In genomic region chr22:18618998-18619397, GRCh38 we compare ENCODE assay signal across 4 cellular contexts. TPM values are rescaled to one million over a fixed set of nuclear protein-coding genes. Genes with fewer than 3 reads are reported as not detected.
DNase-seq lines count a peak whose midpoint lies in the region; ATAC-seq, FAIRE-seq and TF ChIP-seq lines count a peak whose summit lies in the region.
"Not testable (repeated sequence)": the region's sequence is repeated elsewhere in the genome, so short reads cannot be mapped to it uniquely, and the experiment has no call there.

No MANE protein-coding gene starts in this region.

- H2AFZ ChIP-seq in IMR-90 (replicated peaks; ENCODE audit: low read length, poor library complexity); K562 (ENCODE audit: low read depth, low read length); HepG2 (ENCODE audit: low read length): not testable (repeated sequence)

- H2BK15ac ChIP-seq in IMR-90 (ENCODE audit: low read depth, low read length) = not testable (repeated sequence)

- not testable (repeated sequence) for H3K36me3 ChIP-seq in IMR-90 (ENCODE audit: control insufficient read depth, insufficient read depth, low read length); K562 (ENCODE audit: control insufficient read depth, insufficient read depth, low read length); HepG2 (replicated peaks in 1 of 2; ENCODE audit: control insufficient read depth in 1 of 2, insufficient read depth in 2 of 2, low read length in 2 of 2)

- dilution Hi-C loops in IMR-90 (cut with HindIII; ENCODE audit: low sequenced_read_pairs, unreplicated experiment) = not testable (repeated sequence)

- not testable (repeated sequence) for H3K18ac ChIP-seq in IMR-90 (ENCODE audit: low read depth, low read length)

- WGBS in IMR-90 (ENCODE audit: extremely low coverage in 2 of 2, insufficient read length in 1 of 2), 2 experiments = no CpG with 5 or more reads among the region's 4 CpGs
- WGBS in K562 (ENCODE audit: insufficient coverage, low coverage, missing lambda C conversion rate) = no CpG with 5 or more reads among the region's 4 CpGs
- WGBS in HepG2 (ENCODE audit: low lambda C conversion rate) = no CpG with 5 or more reads among the region's 4 CpGs

- H4K8ac ChIP-seq in IMR-90 (ENCODE audit: low read depth in 2 of 2, low read length in 2 of 2) = not testable (repeated sequence)

- not testable (repeated sequence) for H4K91ac ChIP-seq in IMR-90 (ENCODE audit: insufficient read depth, low read depth, low read length)

- not testable (repeated sequence) for H3K56ac ChIP-seq in IMR-90 (ENCODE audit: extremely low read depth, insufficient read depth, low read length)

- not testable (repeated sequence) for H3K27ac ChIP-seq in IMR-90 (ENCODE audit: insufficient read depth, low read length); K562 (ENCODE audit: extremely low read depth, low read depth, low read length); HepG2 (ENCODE audit: extremely low read length, insufficient read depth, low read length)

- ATAC-seq in IMR-90 (ENCODE audit: low read depth) = peak; percentile 84
- ATAC-seq in SK-N-SH treated with all-trans-retinoic acid at 6 μM for 48 hours = peak; percentile 53; the same call in 2 of the 3 replicates
- peak; percentile 42 for ATAC-seq in K562
- peak; percentile 39 for ATAC-seq in HepG2

- in situ Hi-C loops in IMR-90 (cut with MboI; ENCODE audit: low sequenced_read_pairs); K562 (cut with MboI); HepG2 (cut with HindIII; ENCODE audit: extremely low pct_ligation_motif_present, low pct_unique_long_range_greater_than_20kb): not testable (repeated sequence)

- H2AK9ac ChIP-seq in IMR-90 (replicated peaks; ENCODE audit: low read depth, low read length, poor library complexity) = not testable (repeated sequence)

- BruUV-seq in IMR-90 (replicated peaks; lab: Mats Ljungman, UMichigan); K562 (replicated peaks; lab: Mats Ljungman, UMichigan); HepG2 (replicated peaks; lab: Mats Ljungman, UMichigan): not testable (repeated sequence)

- H3K9ac ChIP-seq in IMR-90 (ENCODE audit: low read depth, low read length); K562 (ENCODE audit: insufficient read depth in 1 of 2, low read depth in 2 of 2, low read length in 2 of 2); HepG2 (ENCODE audit: insufficient read depth, low read depth, low read length): not testable (repeated sequence)

- CTCF ChIA-PET in IMR-90 (lab: Yijun Ruan, JAX); K562 (lab: Yijun Ruan, JAX; ENCODE audit: low intra/inter-chr PET ratio); HepG2 (lab: Yijun Ruan, JAX; ENCODE audit: low intra/inter-chr PET ratio, low total read pairs): not testable (repeated sequence)

- H2BK20ac ChIP-seq in IMR-90 (ENCODE audit: low read depth, low read length) = not testable (repeated sequence)

- not testable (repeated sequence) for TF ChIP-seq POLR2A in IMR-90 (IDR thresholded peaks at IDR 0.05; ENCODE audit: low read depth, low read length); K562 (conservative IDR thresholded peaks at IDR 0.05); HepG2 (IDR thresholded peaks at IDR 0.05; ENCODE audit: insufficient read depth in 1 of 2, low read depth in 2 of 2, low read length in 2 of 2)

- not testable (repeated sequence) for TF ChIP-seq CTCF in IMR-90 (conservative IDR thresholded peaks at IDR 0.05; ENCODE audit: low read depth, low read length); K562 (IDR thresholded peaks at IDR 0.05 in 2 of 3, conservative IDR thresholded peaks at IDR 0.05 in 1 of 3; ENCODE audit: insufficient read depth in 2 of 3, low read depth in 1 of 3, low read length in 3 of 3); HepG2 (CRISPR knock-in tag; IDR thresholded peaks at IDR 0.05)

- H2AK5ac ChIP-seq in IMR-90 (ENCODE audit: low read depth, low read length) = not testable (repeated sequence)

- not testable (repeated sequence) for H2BK5ac ChIP-seq in IMR-90 (ENCODE audit: low read depth, low read length, poor library complexity, severe bottlenecking)

- H3K79me2 ChIP-seq in K562 (ENCODE audit: control insufficient read depth, insufficient read depth, low read length); HepG2 (ENCODE audit: insufficient read depth, low read length): not testable (repeated sequence)

- H3K4me3 ChIP-seq in IMR-90 (ENCODE audit: insufficient read depth, low read depth, low read length); K562; HepG2 (replicated peaks in 1 of 3; ENCODE audit: insufficient read depth in 1 of 3, low read depth in 2 of 3, low read length in 3 of 3): not testable (repeated sequence)

- DNase-seq in IMR-90; K562 (ENCODE audit: extremely low read depth in 1 of 4, low spot score in 3 of 4); HepG2 (ENCODE audit: low spot score): not testable (repeated sequence)

- not testable (repeated sequence) for H3K4me1 ChIP-seq in IMR-90 (ENCODE audit: control insufficient read depth, insufficient read depth, low read length); K562 (replicated peaks in 1 of 2; ENCODE audit: control insufficient read depth in 2 of 2, insufficient read depth in 2 of 2, low read length in 2 of 2); HepG2 (ENCODE audit: insufficient read depth, low read length)

- intact Hi-C loops in IMR-90 (cut with micrococcal nuclease); K562 (cut with micrococcal nuclease); HepG2 (cut with micrococcal nuclease; ENCODE audit: unreplicated experiment): not testable (repeated sequence)

- TF ChIP-seq EP300 in K562 (IDR thresholded peaks at IDR 0.05; ENCODE audit: low read length); HepG2 (IDR thresholded peaks at IDR 0.05; ENCODE audit: low read depth in 2 of 2, low read length in 2 of 2); HepG2 (CRISPR knock-in tag; IDR thresholded peaks at IDR 0.05; ENCODE audit: borderline replicate concordance): not testable (repeated sequence)

- not testable (repeated sequence) for H3K4ac ChIP-seq in IMR-90 (ENCODE audit: low read depth, low read length)

- not testable (repeated sequence) for H2BK120ac ChIP-seq in IMR-90 (ENCODE audit: low read depth, low read length)

- H3K79me1 ChIP-seq in IMR-90 (ENCODE audit: low read depth in 1 of 2, low read length in 2 of 2) = not testable (repeated sequence)

- not testable (repeated sequence) for H4K20me1 ChIP-seq in IMR-90 (ENCODE audit: insufficient read depth, low read length); K562 (replicated peaks; ENCODE audit: control insufficient read depth, insufficient read depth, low read length); HepG2 (ENCODE audit: insufficient read depth, low read length)

- not testable (repeated sequence) for H3K14ac ChIP-seq in IMR-90 (replicated peaks; ENCODE audit: low read depth, low read length)

- not testable (repeated sequence) for H3K4me2 ChIP-seq in IMR-90 (ENCODE audit: low read depth, low read length); K562 (ENCODE audit: insufficient read depth, low read length); HepG2 (ENCODE audit: low read depth, low read length)

- H3K9me3 ChIP-seq in IMR-90 (ENCODE audit: control insufficient read depth, insufficient read depth, low read length); K562 (replicated peaks; ENCODE audit: control insufficient read depth, insufficient read depth, low read depth, low read length); HepG2 (ENCODE audit: low read length): not testable (repeated sequence)

- POLR2A ChIA-PET in IMR-90 (lab: Charles Lee; ENCODE audit: unreplicated experiment); K562 (lab: Yijun Ruan, JAX); HepG2 (lab: Yijun Ruan, JAX): not testable (repeated sequence)

- not testable (repeated sequence) for H3K23ac ChIP-seq in IMR-90 (ENCODE audit: low read depth, low read length)

- FAIRE-seq in K562 (lab: Jason Lieb, UNC); HepG2 (lab: Jason Lieb, UNC): not testable (repeated sequence)

- H3K27me3 ChIP-seq in IMR-90 (ENCODE audit: control insufficient read depth, insufficient read depth, low read length); K562 (ENCODE audit: control insufficient read depth in 2 of 2, insufficient read depth in 2 of 2, low read length in 2 of 2); HepG2 (ENCODE audit: control insufficient read depth in 1 of 2, insufficient read depth in 2 of 2, low read length in 2 of 2): not testable (repeated sequence)

- not testable (repeated sequence) for H3K9me1 ChIP-seq in IMR-90 (ENCODE audit: insufficient read depth, low read length); K562 (ENCODE audit: control insufficient read depth, insufficient read depth, low read length)

- not testable (repeated sequence) for H4K5ac ChIP-seq in IMR-90 (ENCODE audit: low read depth, low read length)

- not testable (repeated sequence) for TF ChIP-seq RAD21 in IMR-90 (IDR thresholded peaks at IDR 0.05; ENCODE audit: low read length); K562 (CRISPR knock-in tag; conservative IDR thresholded peaks at IDR 0.05 in 1 of 2, IDR thresholded peaks at IDR 0.05 in 1 of 2); HepG2 (CRISPR knock-in tag; IDR thresholded peaks at IDR 0.05)

RNA-seq across cellular contexts. Expression of gene RIMBP3, which starts 7.3 kb away (rescaled TPM):
- 0.28 and 0.54 TPM in 2 replicates for total RNA-seq in IMR-90 (2012; rRNA removed)
- 0.20 and 0.21 TPM in 2 replicates for polyA plus RNA-seq in IMR-90 (2012; rRNA removed)
- polyA plus RNA-seq in IMR-90 (2012; cell fraction: cytosol; rRNA removed) = 0.11 and 0.18 TPM in 2 replicates
- polyA plus RNA-seq in IMR-90 (2012; cell fraction: nucleus; rRNA removed; ENCODE audit: low replicate concordance) = 0.11 and 0.20 TPM in 2 replicates
- total RNA-seq in K562 (2011; cell fraction: chromatin; rRNA removed; ENCODE audit: low replicate concordance) = 1.1 and 4.0 TPM in 2 replicates
- 2.8 and 4.3 TPM in 2 replicates for total RNA-seq in K562 (2011; cell fraction: nucleolus; rRNA removed)
- total RNA-seq in K562 (2011; cell fraction: nucleoplasm; rRNA removed) = 1.1 and 2.4 TPM in 2 replicates
- total RNA-seq in K562 (2014; rRNA removed) = 0.59 and 1.1 TPM in 2 replicates
- total RNA-seq in K562 (2014; rRNA removed; fragmentation: Illumina TruSeq; extraction: Trizol) = 0.29 and 0.36 TPM in 2 replicates
- total RNA-seq in K562 (2015; rRNA removed; fragmentation: Illumina TruSeq; extraction: Trizol) = 0.58 and 0.79 TPM in 2 replicates
- total RNA-seq in K562 (2021) = 0.82 and 1.2 TPM in 2 replicates
- polyA plus RNA-seq in K562 (2011; rRNA removed) = 0.17 and 0.54 TPM in 2 replicates
- polyA plus RNA-seq in K562 (2011; cell fraction: cytosol; rRNA removed) = 0.37 and 0.48 TPM in 2 replicates
- polyA plus RNA-seq in K562 (2011; cell fraction: nucleus; rRNA removed) = 0.55 and 0.73 TPM in 2 replicates
- polyA plus RNA-seq in K562 (2012) = 0.98 and 1.4 TPM in 2 replicates
- polyA plus RNA-seq in K562 (2014; fragmentation: Illumina TruSeq; extraction: Trizol) = 0.52 and 0.54 TPM in 2 replicates
- polyA plus RNA-seq in K562 (2014; fragmentation: Nextera tagmentation; extraction: Ambion mirVana) = under 1 TPM; 0.01 to 0.06 TPM
- 0.20 and 0.23 TPM in 2 replicates for polyA plus RNA-seq in K562 (2014; rRNA removed)
- 1.1 and 1.8 TPM in 2 replicates for polyA minus RNA-seq in K562 (2011; rRNA and poly(A)+ RNA removed)
- 0.95 and 1.5 TPM in 2 replicates for polyA minus RNA-seq in K562 (2011; cell fraction: cytosol; rRNA and poly(A)+ RNA removed)
- 2.0 and 5.1 TPM in 2 replicates for polyA minus RNA-seq in K562 (2011; cell fraction: nucleus; rRNA and poly(A)+ RNA removed)
- total RNA-seq in HepG2 (2016; rRNA removed; fragmentation: Illumina TruSeq; extraction: Trizol) = 0.38 and 0.41 TPM in 2 replicates
- total RNA-seq in HepG2 (2016; cell fraction: cytosol; rRNA removed; fragmentation: Illumina TruSeq; extraction: Trizol; ENCODE audit: low read depth) = not detected in 2 replicates
- total RNA-seq in HepG2 (2016; cell fraction: insoluble cytoplasmic fraction; rRNA removed; fragmentation: Illumina TruSeq; extraction: Trizol) = 0.16 and 0.28 TPM in 2 replicates
- 0.10 and 0.12 TPM in 2 replicates for total RNA-seq in HepG2 (2016; cell fraction: membrane; rRNA removed; fragmentation: Illumina TruSeq; extraction: Trizol)
- 0.19 and 0.22 TPM in 2 replicates for total RNA-seq in HepG2 (2016; cell fraction: nucleus; rRNA removed; fragmentation: Illumina TruSeq; extraction: Trizol)
- 0.05 and 0.08 TPM in 2 replicates for polyA plus RNA-seq in HepG2 (2011; rRNA removed)
- 0.03 and 0.04 TPM in 2 replicates for polyA plus RNA-seq in HepG2 (2011; cell fraction: cytosol; rRNA removed)
- 0.02 and 0.06 TPM in 2 replicates for polyA plus RNA-seq in HepG2 (2011; cell fraction: nucleus; rRNA removed)
- polyA plus RNA-seq in HepG2 (2012) = 0.04 TPM in 1 of 2 replicates, not detected in the other
- 0.02 TPM in 1 of 2 replicates, not detected in the other for polyA plus RNA-seq in HepG2 (2016; cell fraction: cytosol; fragmentation: Illumina TruSeq; extraction: Trizol; ENCODE audit: low read depth)
- polyA plus RNA-seq in HepG2 (2016; cell fraction: insoluble cytoplasmic fraction; fragmentation: Illumina TruSeq; extraction: Trizol; ENCODE audit: low read depth) = 0.15 TPM in 1 of 2 replicates, not detected in the other
- polyA plus RNA-seq in HepG2 (2016; cell fraction: membrane; fragmentation: Illumina TruSeq; extraction: Trizol; ENCODE audit: low read depth) = not detected in 2 replicates
- 0.17 and 0.19 TPM in 2 replicates for polyA plus RNA-seq in HepG2 (2016; cell fraction: nucleus; fragmentation: Illumina TruSeq; extraction: Trizol; ENCODE audit: insufficient read depth, low read depth)
- 0.40 and 1.8 TPM in 2 replicates for polyA minus RNA-seq in HepG2 (2011; rRNA and poly(A)+ RNA removed; ENCODE audit: low replicate concordance)
- polyA minus RNA-seq in HepG2 (2011; cell fraction: cytosol; rRNA and poly(A)+ RNA removed) = 0.18 TPM in 1 of 2 replicates, not detected in the other
- polyA minus RNA-seq in HepG2 (2011; cell fraction: nucleus; rRNA and poly(A)+ RNA removed) = 0.13 and 0.25 TPM in 2 replicates
